In the genomic region with DNA sequence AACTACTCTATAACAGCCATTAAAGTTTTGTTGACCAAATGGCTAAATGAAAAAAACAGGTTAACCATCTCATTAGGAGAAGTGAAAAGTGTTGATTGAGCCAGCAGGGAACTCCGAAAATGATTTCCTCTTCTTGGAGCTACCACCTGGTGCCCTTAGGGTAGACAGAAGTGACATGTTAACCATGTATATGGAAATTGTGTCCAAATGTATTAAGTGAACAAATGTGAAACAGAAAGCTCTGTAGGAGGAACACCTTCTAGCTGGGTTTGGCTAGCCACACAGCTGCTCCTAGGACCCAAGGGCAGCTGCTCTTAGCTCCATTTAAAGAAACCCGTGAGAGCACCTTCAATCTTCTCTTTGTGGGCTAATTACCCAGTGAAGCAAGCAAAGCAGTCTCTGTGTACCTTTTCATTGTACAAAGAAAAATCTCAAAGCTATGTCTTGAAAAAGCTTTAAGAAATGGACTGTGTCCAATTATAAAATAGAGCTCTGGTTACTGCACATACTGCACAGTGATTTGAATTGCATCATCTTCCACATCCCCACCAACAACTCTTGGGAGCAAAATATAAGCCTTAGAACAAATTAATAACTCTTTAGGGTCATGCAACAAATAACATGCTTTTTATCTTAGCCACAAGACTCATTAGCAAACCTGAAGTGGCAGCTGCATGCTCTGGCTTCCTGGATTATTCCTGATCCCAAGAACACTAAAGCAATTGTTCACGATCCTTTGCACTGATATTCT, we compare ENCODE assay signal across 10 cellular contexts. TPM values are rescaled to one million over a fixed set of nuclear protein-coding genes. Genes with fewer than 3 reads are reported as not detected.
A peak's percentile ranks its signal among the peaks of the same experiment; 100 is the strongest.
DNase-seq lines count a peak whose midpoint lies in the region; ATAC-seq and TF ChIP-seq lines count a peak whose summit lies in the region.
"Had no signal": no experiment of that assay in that cellular context is flagged by ENCODE, and none has a peak within 500 bp of the region (broad histone marks: within the 10 kb centered on the region; RNA-seq: fewer than 3 reads in every experiment).

No MANE protein-coding gene starts in this region.

- no peak overlapping the region for H3K14ac ChIP-seq in mesenchymal stem cell (ENCODE audit: low read length in 2 of 2)

- no peak overlapping the region for H2BK120ac ChIP-seq in mesenchymal stem cell (ENCODE audit: low read depth, low read length)

- no peak overlapping the region for H3K18ac ChIP-seq in mesenchymal stem cell (ENCODE audit: low read depth in 1 of 2, low read length in 2 of 2)

- no peak overlapping the region for H3K9ac ChIP-seq in mesenchymal stem cell (ENCODE audit: low read length)

- intact Hi-C loops in testis (cut with DNase I; ENCODE audit: low total_unique reads), result no loop called here
- intact Hi-C loops in spleen (cut with DNase I; ENCODE audit: low total_unique reads), result loop anchor here (10.0 kb wide), 1 partner anchor 691 kb away; no protein-coding TSS in a partner anchor

- 87% methylated on average over 2 of the region's 3 CpGs for WGBS in mesenchymal stem cell
- 51 to 57% methylated on average over 3 of the region's 3 CpGs for WGBS in testis, 2 donors
- WGBS in spleen, 5 donors, result 52 to 62% (median 60%) methylated on average over 3 of the region's 3 CpGs

- H2BK5ac ChIP-seq in mesenchymal stem cell (ENCODE audit: low read depth, low read length, poor library complexity, severe bottlenecking), result no peak overlapping the region

- H2BK12ac ChIP-seq in mesenchymal stem cell (ENCODE audit: low read length in 2 of 2), result no peak overlapping the region

- H3K27ac ChIP-seq in mesenchymal stem cell (ENCODE audit: low read length, poor library complexity, severe bottlenecking) (no peak overlapping the region), testis (peak overlapping the region in 1 of 2 donors; percentile 46), spleen (no peak overlapping the region)
- H3K27ac ChIP-seq: lower lobe of right lung had no signal

- H3K36me3 ChIP-seq in mesenchymal stem cell (ENCODE audit: control insufficient read depth in 1 of 2, insufficient read depth in 2 of 2, low read depth in 1 of 2, low read length in 2 of 2) (no peaks in the 10 kb centered on the region), testis (ENCODE audit: low read depth, missing control alignments) (no peaks in the 10 kb centered on the region), spleen (no peaks in the 10 kb centered on the region)
- H3K36me3 ChIP-seq: lower lobe of right lung had no signal

- H3K27ac Mint-ChIP-seq in type B pancreatic cell, result no peak overlapping the region
- H3K27ac Mint-ChIP-seq: stimulated activated naive CD8-positive, alpha-beta T cell treated with anti-CD3 and anti-CD28 coated beads, Interleukin-15, Interleukin-2, amounts not matched to agents 100 ng/mL and 50 ng/mL, for 24 hours had no signal

- no peak overlapping the region for H3K4ac ChIP-seq in mesenchymal stem cell (ENCODE audit: low read depth in 1 of 2, low read length in 2 of 2)

- ATAC-seq in GM18868 (IDR thresholded peaks at IDR 0.05; ENCODE audit: unreplicated experiment), result peak; percentile 93
- peak; percentile 94 for ATAC-seq in HG02623 (IDR thresholded peaks at IDR 0.05; ENCODE audit: unreplicated experiment)

- DNase-seq in NCI-H146 treated with DMSO at 0.1 percent for 48 hours (lab: John Stamatoyannopoulos, UW; ENCODE audit: unreplicated experiment) (peak; percentile 8), mesenchymal stem cell (peak; percentile 9), testis (no peak), type B pancreatic cell (ENCODE audit: extremely low spot score, unreplicated experiment) (no peak), spleen (no peak)
- DNase-seq in stimulated activated CD4-positive, alpha-beta T cell treated with anti-CD3 and anti-CD28 coated beads, Interleukin-4, amount 100 ng/mL, for 24 hours, result no peak
- DNase-seq: lower lobe of right lung had no signal

- no peaks in the 10 kb centered on the region for H3K4me1 ChIP-seq in mesenchymal stem cell (ENCODE audit: control insufficient read depth, insufficient read depth, low read depth, low read length)
- H3K4me1 ChIP-seq in testis, result no peaks in the 10 kb centered on the region
- peaks cover 0 to 21% (median 6%) of the 10 kb centered on the region in 6 donors for H3K4me1 ChIP-seq in spleen

- no peak overlapping the region for H3K4me2 ChIP-seq in mesenchymal stem cell (ENCODE audit: low read length, poor library complexity, severe bottlenecking)

- H3K23ac ChIP-seq in mesenchymal stem cell (ENCODE audit: low read length in 2 of 2), result no peak overlapping the region

- no peaks in the 10 kb centered on the region for H3K27me3 Mint-ChIP-seq in type B pancreatic cell

- no peak overlapping the region for H4K91ac ChIP-seq in mesenchymal stem cell (ENCODE audit: low read length)

- H2AFZ ChIP-seq in mesenchymal stem cell (ENCODE audit: low read depth, low read length), result no peak overlapping the region

- H3K27me3 ChIP-seq in mesenchymal stem cell (ENCODE audit: control insufficient read depth in 1 of 2, insufficient read depth in 1 of 2, low read length in 2 of 2) (peaks cover 0 to 3% of the 10 kb centered on the region in 2 experiments), testis (no peaks in the 10 kb centered on the region), spleen (replicated peaks in 1 of 7) (no peaks in the 10 kb centered on the region)

- no peaks in the 10 kb centered on the region for H3K36me3 Mint-ChIP-seq in type B pancreatic cell

- no peak overlapping the region for H2AK5ac ChIP-seq in mesenchymal stem cell (ENCODE audit: low read length, severe bottlenecking)

- TF ChIP-seq POLR2A in testis (IDR thresholded peaks at IDR 0.05) (no peak), spleen (IDR thresholded peaks at IDR 0.05) (no peak)

- H3K9me3 ChIP-seq in mesenchymal stem cell (ENCODE audit: control insufficient read depth, low read length), result no peaks in the 10 kb centered on the region
- no peaks in the 10 kb centered on the region for H3K9me3 ChIP-seq in testis
- no peaks in the 10 kb centered on the region for H3K9me3 ChIP-seq in spleen
- H3K9me3 ChIP-seq: lower lobe of right lung had no signal

- no peak overlapping the region for H3K4me3 Mint-ChIP-seq in type B pancreatic cell
- H3K4me3 Mint-ChIP-seq: stimulated activated naive CD8-positive, alpha-beta T cell treated with anti-CD3 and anti-CD28 coated beads, Interleukin-15, Interleukin-2, amounts not matched to agents 100 ng/mL and 50 ng/mL, for 24 hours had no signal

- H3K4me3 ChIP-seq in mesenchymal stem cell (ENCODE audit: insufficient read depth in 1 of 2, low read depth in 1 of 2, low read length in 2 of 2) (no peak overlapping the region), testis (no peak overlapping the region), spleen (no peak overlapping the region)
- H3K4me3 ChIP-seq: lower lobe of right lung had no signal

- peaks cover 8% of the 10 kb centered on the region for H3K4me1 Mint-ChIP-seq in type B pancreatic cell (ENCODE audit: unreplicated experiment)

- no peak overlapping the region for H2BK15ac ChIP-seq in mesenchymal stem cell (ENCODE audit: low read depth, poor library complexity, severe bottlenecking)

- TF ChIP-seq CTCF in testis (IDR thresholded peaks at IDR 0.05) (no peak), type B pancreatic cell (conservative IDR thresholded peaks at IDR 0.05) (no peak), spleen (IDR thresholded peaks at IDR 0.05 in 8 of 11, conservative IDR thresholded peaks at IDR 0.05 in 3 of 11) (no peak)

- H4K8ac ChIP-seq in mesenchymal stem cell (ENCODE audit: low read length), result no peak overlapping the region

- H3K79me1 ChIP-seq in mesenchymal stem cell (replicated peaks; ENCODE audit: low read length, poor library complexity, severe bottlenecking), result no peaks in the 10 kb centered on the region

- H3K9me3 Mint-ChIP-seq in type B pancreatic cell, result no peaks in the 10 kb centered on the region
- H3K9me3 Mint-ChIP-seq: stimulated activated naive CD8-positive, alpha-beta T cell treated with anti-CD3 and anti-CD28 coated beads, Interleukin-15, Interleukin-2, amounts not matched to agents 100 ng/mL and 50 ng/mL, for 24 hours had no signal

RNA-seq across cellular contexts. Expression of a gene that starts 59.2 kb away (rescaled TPM):
- polyA plus RNA-seq in mesenchymal stem cell (2013, experiment 1 of 2), result 69.4 TPM
- 70.1 TPM for polyA plus RNA-seq in mesenchymal stem cell (2013, experiment 2 of 2)
- total RNA-seq in testis, result 10 to 100 TPM; 40.1 to 40.5 TPM
- 29.0 TPM for polyA plus RNA-seq in testis (ENCODE audit: insufficient read depth, low read depth, low replicate concordance)
- total RNA-seq in type B pancreatic cell (ENCODE audit: low replicate concordance), result 17.9 and 22.4 TPM in 2 replicates
- total RNA-seq in spleen, result 10 to 100 TPM; 10.3 to 42.6 (median 16.1) TPM
- polyA plus RNA-seq in spleen, result 1 to 10 TPM; 2.6 to 4.6 (median 4.6) TPM

Comparison
In these comparisons a context has a peak if more than half of its experiments do, and no peak if none do; other contexts are left out.
1. DNase-seq: peak in NCI-H146 treated with DMSO at 0.1 percent for 48 hours (single experiment) and mesenchymal stem cell (single experiment); none in testis (single experiment), type B pancreatic cell (single experiment), spleen (single experiment) and stimulated activated CD4-positive, alpha-beta T cell treated with anti-CD3 and anti-CD28 coated beads, Interleukin-4, amount 100 ng/mL, for 24 hours (single experiment).